ENCODE assay signal across 28 cellular contexts in the genomic region with DNA sequence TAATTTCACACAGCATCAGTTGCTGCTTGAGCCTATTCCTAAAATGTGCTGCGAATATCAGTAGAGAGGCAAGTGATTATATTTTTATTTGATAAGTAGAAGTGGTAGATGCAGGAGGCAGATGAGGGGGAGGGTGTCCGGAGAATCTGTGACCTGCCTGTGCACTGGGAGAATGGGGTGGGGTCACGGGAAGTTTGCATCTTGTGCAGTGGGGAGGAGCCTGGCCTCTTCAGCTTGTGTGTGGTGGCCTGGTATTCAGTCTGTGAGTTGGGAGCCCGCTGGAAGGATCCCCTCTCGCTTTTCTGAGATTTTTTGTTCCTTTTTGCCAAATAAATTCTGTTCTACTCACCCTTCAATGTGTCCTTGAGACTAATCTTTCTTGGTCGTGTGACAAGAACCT.
"Had no signal": no experiment of that assay in that cellular context is flagged by ENCODE, and none has a peak within 500 bp of the region (broad histone marks: within the 10 kb centered on the region; RNA-seq: fewer than 3 reads in every experiment).

No MANE protein-coding gene starts in this region.

- H3K27me3 ChIP-seq: brain microvascular endothelial cell, dorsolateral prefrontal cortex had no signal

- H3K36me3 Mint-ChIP-seq: activated naive CD8-positive, alpha-beta T cell had no signal

- H3K4me3 ChIP-seq: coronary artery, dorsolateral prefrontal cortex had no signal

- H3K9me3 Mint-ChIP-seq: activated CD4-positive, alpha-beta memory T cell treated with anti-CD3 and anti-CD28 coated beads, Interleukin-2, amount 10 ng/mL, durations not matched to agents 7 days and 5 days; activated CD4-positive, alpha-beta T cell treated with anti-CD3 and anti-CD28 coated beads, Interleukin-2, amount 10 ng/mL, durations not matched to agents 24 days and 14 days; activated T-cell treated with anti-CD3 and anti-CD28 coated beads, Interleukin-2, amount 50 U/mL, for 24 hours; activated T-cell treated with anti-CD3 and anti-CD28 coated beads, Interleukin-2, amount 50 U/mL, for 72 hours; central memory CD8-positive, alpha-beta T cell; dendritic cell treated with granulocyte-macrophage colony-stimulating factor and Interleukin-4, amounts not matched to agents 40 ng/mL and 50 ng/mL, for 4 days; T-helper 2 cell treated with Interferon-gamma antibody and Interleukin-4, amounts not matched to agents 5 μg/mL and 100 μg/mL, for 36 hours had no signal

- H3K4me3 Mint-ChIP-seq: activated CD4-positive, alpha-beta memory T cell treated with anti-CD3 and anti-CD28 coated beads, Interleukin-2, amount 10 ng/mL, durations not matched to agents 7 days and 5 days; activated CD4-positive, alpha-beta T cell treated with anti-CD3 and anti-CD28 coated beads for 36 hours; activated CD4-positive, alpha-beta T cell treated with anti-CD3 and anti-CD28 coated beads, Interleukin-2, amount 10 ng/mL, durations not matched to agents 24 days and 14 days; activated naive CD8-positive, alpha-beta T cell; activated T-cell treated with anti-CD3 and anti-CD28 coated beads, Interleukin-2, amount 50 U/mL, for 24 hours; activated T-cell treated with anti-CD3 and anti-CD28 coated beads, Interleukin-2, amount 50 U/mL, for 72 hours; central memory CD8-positive, alpha-beta T cell; dendritic cell treated with granulocyte-macrophage colony-stimulating factor and Interleukin-4, amounts not matched to agents 40 ng/mL and 50 ng/mL, for 4 days; endodermal cell; T-helper 17 cell; T-helper 2 cell treated with Interferon-gamma antibody and Interleukin-4, amounts not matched to agents 5 μg/mL and 100 μg/mL, for 36 hours had no signal

- H3K27ac ChIP-seq: brain microvascular endothelial cell, coronary artery, dorsolateral prefrontal cortex had no signal

- H3K27me3 Mint-ChIP-seq: activated CD4-positive, alpha-beta memory T cell treated with anti-CD3 and anti-CD28 coated beads, Interleukin-2, amount 10 ng/mL, durations not matched to agents 7 days and 5 days; activated CD4-positive, alpha-beta T cell treated with anti-CD3 and anti-CD28 coated beads for 36 hours; activated CD4-positive, alpha-beta T cell treated with anti-CD3 and anti-CD28 coated beads, Interleukin-2, amount 10 ng/mL, durations not matched to agents 24 days and 14 days; activated naive CD8-positive, alpha-beta T cell; activated T-cell treated with anti-CD3 and anti-CD28 coated beads, Interleukin-2, amount 50 U/mL, for 24 hours; dendritic cell treated with granulocyte-macrophage colony-stimulating factor and Interleukin-4, amounts not matched to agents 40 ng/mL and 50 ng/mL, for 4 days had no signal

- DNase-seq: activated CD4-positive, alpha-beta memory T cell treated with anti-CD3 and anti-CD28 coated beads, Interleukin-2, amount 10 ng/mL, durations not matched to agents 7 days and 5 days; activated CD4-positive, alpha-beta T cell treated with anti-CD3 and anti-CD28 coated beads for 36 hours; activated CD4-positive, alpha-beta T cell treated with anti-CD3 and anti-CD28 coated beads, Interleukin-2, amount 10 ng/mL, durations not matched to agents 24 days and 14 days; activated CD4-positive, CD25-positive, alpha-beta regulatory T cell; activated CD4-positive, CD25-positive, alpha-beta regulatory T cell treated with anti-CD3 and anti-CD28 coated beads, Interleukin-2, amount 50 U/mL, for 72 hours; activated CD8-positive, alpha-beta memory T cell treated with anti-CD3 and anti-CD28 coated beads, Interleukin-2, amount 50 U/mL, for 48 hours; activated gamma-delta T cell treated with Interleukin-2 at 50 U/mL for 16 hours; activated naive CD4-positive, alpha-beta T cell treated with anti-CD3 and anti-CD28 coated beads, Interleukin-2, amount 50 U/mL, for 16 hours; activated naive CD4-positive, alpha-beta T cell treated with Interleukin-2 at 50 U/mL for 16 hours; activated T-cell treated with anti-CD3 and anti-CD28 coated beads for 4 hours; activated T-cell treated with anti-CD3 and anti-CD28 coated beads, Interleukin-2, amount 50 U/mL, for 24 hours; activated T-cell treated with anti-CD3 and anti-CD28 coated beads, Interleukin-2, amount 50 U/mL, for 72 hours; amniotic stem cell; anterior cingulate cortex; brain microvascular endothelial cell; dorsolateral prefrontal cortex; effector memory CD4-positive, alpha-beta T cell; endodermal cell; foreskin fibroblast; T-helper 1 cell; T-helper 17 cell; T1000 had no signal

- ATAC-seq: activated CD4-positive, alpha-beta T cell treated with anti-CD3 and anti-CD28 coated beads for 36 hours; activated T-cell treated with anti-CD3 and anti-CD28 coated beads, Interleukin-2, amount 50 U/mL, for 72 hours; esophagus mucosa; T-helper 17 cell had no signal

- H3K27ac Mint-ChIP-seq: activated CD4-positive, alpha-beta memory T cell treated with anti-CD3 and anti-CD28 coated beads, Interleukin-2, amount 10 ng/mL, durations not matched to agents 7 days and 5 days; activated CD4-positive, alpha-beta T cell treated with anti-CD3 and anti-CD28 coated beads for 36 hours; activated CD4-positive, alpha-beta T cell treated with anti-CD3 and anti-CD28 coated beads, Interleukin-2, amount 10 ng/mL, durations not matched to agents 24 days and 14 days; activated naive CD8-positive, alpha-beta T cell; activated T-cell treated with anti-CD3 and anti-CD28 coated beads, Interleukin-2, amount 50 U/mL, for 24 hours; activated T-cell treated with anti-CD3 and anti-CD28 coated beads, Interleukin-2, amount 50 U/mL, for 72 hours; dendritic cell treated with granulocyte-macrophage colony-stimulating factor and Interleukin-4, amounts not matched to agents 40 ng/mL and 50 ng/mL, for 4 days; endodermal cell; T-helper 17 cell; T-helper 2 cell treated with Interferon-gamma antibody and Interleukin-4, amounts not matched to agents 5 μg/mL and 100 μg/mL, for 36 hours had no signal

- H3K4me1 Mint-ChIP-seq: activated CD4-positive, alpha-beta memory T cell treated with anti-CD3 and anti-CD28 coated beads, Interleukin-2, amount 10 ng/mL, durations not matched to agents 7 days and 5 days; activated CD4-positive, alpha-beta T cell treated with anti-CD3 and anti-CD28 coated beads for 36 hours; activated CD4-positive, alpha-beta T cell treated with anti-CD3 and anti-CD28 coated beads, Interleukin-2, amount 10 ng/mL, durations not matched to agents 24 days and 14 days; central memory CD8-positive, alpha-beta T cell; endodermal cell; T-helper 17 cell had no signal

- H3K36me3 ChIP-seq: brain microvascular endothelial cell had no signal
